9 cellular contexts compared by ENCODE assay signal in genomic region chr12:69298133-69298532, GRCh38. TPM values are rescaled to one million over a fixed set of nuclear protein-coding genes. Genes with fewer than 3 reads are reported as not detected.
"Had no signal": no experiment of that assay in that cellular context is flagged by ENCODE, and none has a peak within 500 bp of the region (broad histone marks: within the 10 kb centered on the region; RNA-seq: fewer than 3 reads in every experiment).

No MANE protein-coding gene starts in this region.

- H2AFZ ChIP-seq: GM23338 had no signal

- H3K4me3 ChIP-seq: GM23338 had no signal

- H3K4me1 Mint-ChIP-seq: GM23338, H9, IgD-negative memory B cell had no signal

- H3K4me3 Mint-ChIP-seq: GM23338, H9, HFFc6, IgD-negative memory B cell had no signal

- H3K27ac Mint-ChIP-seq: GM23338, H9, HFFc6 had no signal

- FAIRE-seq: H1, H54, HepG2 had no signal

- H3K9me3 Mint-ChIP-seq: HFFc6 had no signal

- H3K27ac ChIP-seq: HL-60 had no signal

- H3K4me2 ChIP-seq: GM23338 had no signal

- DNase-seq: H9, HCEC 1CT, HFFc6 had no signal

- ATAC-seq: GM23338, HepG2 had no signal

RNA-seq across cellular contexts. Expression of gene LYZ, which starts 50.0 kb away (rescaled TPM):
- total RNA-seq: GM23338, H1, H9, HFFc6 had no signal
- polyA plus RNA-seq: GM23338, H1 had no signal
